ENCODE assay signal across 10 cellular contexts in genomic region chr11:2271077-2271326, GRCh38. TPM values are rescaled to one million over a fixed set of nuclear protein-coding genes. Genes with fewer than 3 reads are reported as not detected.
A peak's percentile ranks its signal among the peaks of the same experiment; 100 is the strongest.
DNase-seq lines count a peak whose midpoint lies in the region; TF ChIP-seq lines count a peak whose summit lies in the region.
"Had no signal": no experiment of that assay in that cellular context is flagged by ENCODE, and none has a peak within 500 bp of the region (broad histone marks: within the 10 kb centered on the region; RNA-seq: fewer than 3 reads in every experiment).

No MANE protein-coding gene starts in this region.

- POLR2A ChIA-PET in MCF 10A (lab: Yijun Ruan, JAX): no interaction called here

- DNase-seq in T47D (ENCODE audit: low read depth in 1 of 2, low spot score in 1 of 2) (peak; percentile 67 to 85), MCF 10A (ENCODE audit: unreplicated experiment) (no peak), nephron progenitor cell (peak; percentile 35), ureter (ENCODE audit: low spot score) (peak; percentile 63), NCI-H2196 treated with DMSO at 0.1 percent for 48 hours (lab: John Stamatoyannopoulos, UW; ENCODE audit: unreplicated experiment) (no peak), amniotic stem cell (lab: John Stamatoyannopoulos, UW) (no peak), germinal center (ENCODE audit: low spot score) (no peak)
- DNase-seq in effector memory CD4-positive, alpha-beta T cell: peak in 2 of 3 donors; percentile 10 to 44
- DNase-seq: NCI-H1694 had no signal

- no peak for TF ChIP-seq CTCF in MCF 10A (IDR thresholded peaks at IDR 0.05; ENCODE audit: unreplicated experiment)
- TF ChIP-seq CTCF in nephron progenitor cell (IDR thresholded peaks at IDR 0.05): no peak

- H3K27ac Mint-ChIP-seq in MCF 10A (ENCODE audit: low read depth, unreplicated experiment): no peak overlapping the region
- no peak overlapping the region for H3K27ac Mint-ChIP-seq in nephron progenitor cell
- H3K27ac Mint-ChIP-seq: brain had no signal

- intact Hi-C loops in MCF 10A (cut with micrococcal nuclease): no loop called here

- no peaks in the 10 kb centered on the region for H3K9me3 Mint-ChIP-seq in MCF 10A (ENCODE audit: unreplicated experiment)
- peaks cover 11% of the 10 kb centered on the region for H3K9me3 Mint-ChIP-seq in nephron progenitor cell

- peaks cover 33% of the 10 kb centered on the region for H3K27me3 ChIP-seq in effector memory CD4-positive, alpha-beta T cell (replicated peaks; ENCODE audit: control insufficient read depth, insufficient read depth, low read length, poor library complexity, severe bottlenecking)

- in situ Hi-C loops in T47D (cut with HindIII; ENCODE audit: low pct_unique_long_range_greater_than_20kb, low sequenced_read_pairs): no loop called here

- no peaks in the 10 kb centered on the region for H3K4me1 Mint-ChIP-seq in MCF 10A (ENCODE audit: insufficient read depth, unreplicated experiment)
- peaks cover 8% of the 10 kb centered on the region for H3K4me1 Mint-ChIP-seq in nephron progenitor cell
- H3K4me1 Mint-ChIP-seq: brain had no signal

- BruUV-seq in MCF 10A (replicated peaks; lab: Mats Ljungman, UMichigan): no TSS peak

- peaks cover 15% of the 10 kb centered on the region for H3K4me1 ChIP-seq in effector memory CD4-positive, alpha-beta T cell (ENCODE audit: control insufficient read depth, insufficient read depth, low read length, poor library complexity, severe bottlenecking)

- H3K4me3 Mint-ChIP-seq in MCF 10A (ENCODE audit: unreplicated experiment) (no peak overlapping the region), nephron progenitor cell (no peak overlapping the region)

- H3K4me3 ChIP-seq in effector memory CD4-positive, alpha-beta T cell (ENCODE audit: insufficient read depth, low read depth, low read length, poor library complexity, severe bottlenecking): peak overlapping the region; percentile 12

- no peak overlapping the region for H3K27ac ChIP-seq in effector memory CD4-positive, alpha-beta T cell (ENCODE audit: insufficient read depth, low read length, poor library complexity, severe bottlenecking)

- H3K36me3 Mint-ChIP-seq in MCF 10A (ENCODE audit: insufficient read depth, unreplicated experiment): no peaks in the 10 kb centered on the region
- no peaks in the 10 kb centered on the region for H3K36me3 Mint-ChIP-seq in nephron progenitor cell (ENCODE audit: low read depth)
- H3K36me3 Mint-ChIP-seq: brain had no signal

- CTCF ChIA-PET in MCF 10A (lab: Yijun Ruan, JAX): no interaction called here

- H3K27me3 Mint-ChIP-seq in MCF 10A (ENCODE audit: insufficient read depth, unreplicated experiment) (peaks cover 11% of the 10 kb centered on the region), nephron progenitor cell (ENCODE audit: low read depth, poor library complexity) (peaks cover 91% of the 10 kb centered on the region)

- H3K36me3 ChIP-seq in effector memory CD4-positive, alpha-beta T cell (ENCODE audit: control insufficient read depth, insufficient read depth, low read length): no peaks in the 10 kb centered on the region

- no peaks in the 10 kb centered on the region for H3K9me3 ChIP-seq in effector memory CD4-positive, alpha-beta T cell (ENCODE audit: control insufficient read depth, low read length)

RNA-seq across cellular contexts. Expression of gene ASCL2, which starts 0.6 kb away (rescaled TPM):
- total RNA-seq in MCF 10A (2022) (not detected in 2 replicates), ureter (7.9 TPM)

RNA-seq across cellular contexts. Expression of gene C11orf21, which starts 30.7 kb away (rescaled TPM):
- total RNA-seq in MCF 10A (2022) (not detected in 2 replicates), ureter (2.3 TPM)

RNA-seq across cellular contexts. Expression of gene TSPAN32, which starts 30.8 kb away (rescaled TPM):
- total RNA-seq in MCF 10A (2022): not detected in 2 replicates
- 4.3 TPM for total RNA-seq in ureter

Comparison
In these comparisons a context has a peak if more than half of its experiments do, and no peak if none do; other contexts are left out.
1. DNase-seq: peak in T47D (2 of 2), effector memory CD4-positive, alpha-beta T cell (2 of 3), nephron progenitor cell (single experiment) and ureter (single experiment); none in MCF 10A (single experiment), NCI-H2196 treated with DMSO at 0.1 percent for 48 hours (single experiment), amniotic stem cell (single experiment) and germinal center (single experiment).